1 cellular context compared by ENCODE assay signal in the genomic region with DNA sequence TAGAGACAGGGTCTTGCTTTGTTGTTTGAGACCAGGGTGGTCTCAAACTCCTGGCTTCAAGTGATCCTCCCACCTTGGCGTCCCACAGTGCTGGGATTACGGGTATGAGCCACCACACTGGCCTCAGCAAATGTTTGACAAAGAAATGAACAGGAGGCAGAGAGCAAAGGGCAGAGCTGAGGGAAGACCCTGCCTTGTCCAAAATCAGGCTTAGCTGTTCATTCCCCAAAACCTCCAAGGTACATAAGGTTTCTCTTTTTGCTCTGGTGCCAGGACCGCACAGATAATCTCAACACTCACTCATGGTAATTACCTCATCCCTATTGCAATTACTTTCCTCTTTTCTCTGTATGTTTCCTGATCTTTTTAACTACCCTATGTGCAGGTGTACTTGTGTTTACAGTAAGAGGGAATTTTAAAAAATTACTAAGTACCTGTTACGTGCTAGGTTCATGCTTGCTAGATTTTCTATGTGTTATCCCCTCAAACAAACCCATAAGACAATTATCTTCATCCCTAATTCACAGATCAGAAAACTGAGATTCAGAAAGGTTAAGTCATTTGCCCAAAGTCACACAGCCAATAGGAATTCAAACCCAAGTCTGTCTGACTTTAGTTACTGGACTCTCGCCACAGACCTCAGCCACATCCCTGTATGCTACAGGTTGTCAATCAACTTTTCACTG.
TF ChIP-seq lines count a peak whose summit lies in the region.

No MANE protein-coding gene starts in this region.

TF ChIP-seq in liver, 16 proteins besides CTCF, POLR2A, EP300 and RAD21 (continued from another document):
- TF ChIP-seq, protein P1, sequence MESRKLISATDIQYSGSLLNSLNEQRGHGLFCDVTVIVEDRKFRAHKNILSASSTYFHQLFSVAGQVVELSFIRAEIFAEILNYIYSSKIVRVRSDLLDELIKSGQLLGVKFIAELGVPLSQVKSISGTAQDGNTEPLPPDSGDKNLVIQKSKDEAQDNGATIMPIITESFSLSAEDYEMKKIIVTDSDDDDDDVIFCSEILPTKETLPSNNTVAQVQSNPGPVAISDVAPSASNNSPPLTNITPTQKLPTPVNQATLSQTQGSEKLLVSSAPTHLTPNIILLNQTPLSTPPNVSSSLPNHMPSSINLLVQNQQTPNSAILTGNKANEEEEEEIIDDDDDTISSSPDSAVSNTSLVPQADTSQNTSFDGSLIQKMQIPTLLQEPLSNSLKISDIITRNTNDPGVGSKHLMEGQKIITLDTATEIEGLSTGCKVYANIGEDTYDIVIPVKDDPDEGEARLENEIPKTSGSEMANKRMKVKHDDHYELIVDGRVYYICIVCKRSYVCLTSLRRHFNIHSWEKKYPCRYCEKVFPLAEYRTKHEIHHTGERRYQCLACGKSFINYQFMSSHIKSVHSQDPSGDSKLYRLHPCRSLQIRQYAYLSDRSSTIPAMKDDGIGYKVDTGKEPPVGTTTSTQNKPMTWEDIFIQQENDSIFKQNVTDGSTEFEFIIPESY (IDR thresholded peaks at IDR 0.05) = no peak
- TF ChIP-seq JUND (IDR thresholded peaks at IDR 0.05) = peak in 1 of 2 donors; percentile 15
- peak; percentile 15 to 56 for TF ChIP-seq RXRA (IDR thresholded peaks at IDR 0.05)
- TF ChIP-seq, protein P2, sequence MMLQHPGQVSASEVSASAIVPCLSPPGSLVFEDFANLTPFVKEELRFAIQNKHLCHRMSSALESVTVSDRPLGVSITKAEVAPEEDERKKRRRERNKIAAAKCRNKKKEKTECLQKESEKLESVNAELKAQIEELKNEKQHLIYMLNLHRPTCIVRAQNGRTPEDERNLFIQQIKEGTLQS (IDR thresholded peaks at IDR 0.05) = no peak
